In genomic region chr5:16679198-16679597, GRCh38 we compare ENCODE assay signal across 18 cellular contexts.
DNase-seq lines count a peak whose midpoint lies in the region; ATAC-seq, FAIRE-seq and TF ChIP-seq lines count a peak whose summit lies in the region.
"Had no signal": no experiment of that assay in that cellular context is flagged by ENCODE, and none has a peak within 500 bp of the region (broad histone marks: within the 10 kb centered on the region; RNA-seq: fewer than 3 reads in every experiment).

No MANE protein-coding gene starts in this region.

- no peaks in the 10 kb centered on the region for H3K79me2 ChIP-seq in H9 (ENCODE audit: insufficient read depth, low read length)
- H3K79me2 ChIP-seq in K562 (ENCODE audit: control insufficient read depth, insufficient read depth, low read length) = no peaks in the 10 kb centered on the region

- no peak overlapping the region for H3K18ac ChIP-seq in H9 (ENCODE audit: insufficient read length, low read depth, low read length)
- H3K18ac ChIP-seq in IMR-90 (ENCODE audit: low read depth, low read length) = no peak overlapping the region

- H3K56ac ChIP-seq in H9 (ENCODE audit: insufficient read length, low read depth, low read length) (no peak overlapping the region), IMR-90 (ENCODE audit: extremely low read depth, insufficient read depth, low read length) (no peak overlapping the region)

- H3K23me2 ChIP-seq in H9 (ENCODE audit: insufficient read length, low read depth, low read length, poor library complexity, severe bottlenecking) = no peaks in the 10 kb centered on the region

- peaks cover 57 to 96% (median 87%) of the 10 kb centered on the region in 3 experiments for H3K36me3 Mint-ChIP-seq in H9 (ENCODE audit: insufficient read depth in 1 of 3, low read depth in 3 of 3)
- no peaks in the 10 kb centered on the region for H3K36me3 Mint-ChIP-seq in T-helper 2 cell treated with Interferon-gamma antibody and Interleukin-4, amounts not matched to agents 5 μg/mL and 100 μg/mL, for 36 hours (ENCODE audit: low read depth)
- H3K36me3 Mint-ChIP-seq: CD4-positive, alpha-beta memory T cell had no signal

- 92% methylated on average over 9 of the region's 9 CpGs for WGBS in A549 (ENCODE audit: missing lambda C conversion rate)
- WGBS in H9 (ENCODE audit: extremely low coverage, insufficient read length, low lambda C conversion rate) = no CpG with 5 or more reads among the region's 9 CpGs
- WGBS in IMR-90 (ENCODE audit: extremely low coverage in 2 of 2, insufficient read length in 1 of 2), 2 experiments = 83% methylated on average over 1 of the region's 9 CpGs; no CpG with 5 or more reads in 1 of the 2 experiments
- whole genome bisulfite sequencing in K562 (ENCODE audit: insufficient coverage, low coverage, missing lambda C conversion rate) = under 1% methylated on average over 8 of the region's 9 CpGs

- TF ChIP-seq POLR2A in A549 (IDR thresholded peaks at IDR 0.05; ENCODE audit: low read length) = no peak
- no peak for TF ChIP-seq POLR2A in IMR-90 (IDR thresholded peaks at IDR 0.05; ENCODE audit: low read depth, low read length)
- no peak for TF ChIP-seq POLR2A in K562 (conservative IDR thresholded peaks at IDR 0.05)

- H3K4me2 ChIP-seq in A549 (no peak overlapping the region), H9 (ENCODE audit: insufficient read depth, insufficient read length, low read length) (no peak overlapping the region), IMR-90 (ENCODE audit: low read depth, low read length) (no peak overlapping the region), K562 (ENCODE audit: insufficient read depth, low read length) (no peak overlapping the region)

- H2BK12ac ChIP-seq in H9 (ENCODE audit: insufficient read length, low read depth, low read length) = no peak overlapping the region

- H3K14ac ChIP-seq in H9 (ENCODE audit: insufficient read depth, low read length) = no peak overlapping the region
- no peak overlapping the region for H3K14ac ChIP-seq in IMR-90 (replicated peaks; ENCODE audit: low read depth, low read length)

- BruUV-seq in IMR-90 (replicated peaks; lab: Mats Ljungman, UMichigan) (no TSS peak), K562 (replicated peaks; lab: Mats Ljungman, UMichigan) (no TSS peak)

- H3K27me3 Mint-ChIP-seq in H9 (ENCODE audit: low read depth) = no peaks in the 10 kb centered on the region; the same call in 1 of the 2 replicates
- peaks cover 5% of the 10 kb centered on the region for H3K27me3 Mint-ChIP-seq in T-helper 2 cell treated with Interferon-gamma antibody and Interleukin-4, amounts not matched to agents 5 μg/mL and 100 μg/mL, for 36 hours (ENCODE audit: low read depth)

- H3K23ac ChIP-seq in H9 (ENCODE audit: insufficient read length, low read depth, low read length) = no peak overlapping the region
- no peak overlapping the region for H3K23ac ChIP-seq in IMR-90 (ENCODE audit: low read depth, low read length)

- H3K4me1 Mint-ChIP-seq in H9 = no peaks in the 10 kb centered on the region
- no peaks in the 10 kb centered on the region for H3K4me1 Mint-ChIP-seq in T-helper 2 cell treated with Interferon-gamma antibody and Interleukin-4, amounts not matched to agents 5 μg/mL and 100 μg/mL, for 36 hours (ENCODE audit: low read depth)

- POLR2A ChIA-PET in A549 (lab: Yijun Ruan, JAX) = no interaction called here
- POLR2A ChIA-PET in IMR-90 (lab: Charles Lee; ENCODE audit: unreplicated experiment) = no interaction called here
- POLR2A ChIA-PET in K562 (lab: Yijun Ruan, JAX) = no interaction called here

- H3K36me3 ChIP-seq in IMR-90 (ENCODE audit: control insufficient read depth, insufficient read depth, low read length) (peaks cover 72% of the 10 kb centered on the region), K562 (ENCODE audit: control insufficient read depth, insufficient read depth, low read length) (no peaks in the 10 kb centered on the region)

- H2BK120ac ChIP-seq in H9 (ENCODE audit: low read depth, low read length, poor library complexity, severe bottlenecking) (no peak overlapping the region), IMR-90 (ENCODE audit: low read depth, low read length) (no peak overlapping the region)

- DNase-seq in A549 (ENCODE audit: low read depth in 1 of 2, low spot score in 1 of 2) = no peak
- no peak for DNase-seq in H9
- no peak for DNase-seq in IMR-90
- no peak for DNase-seq in K562 (ENCODE audit: extremely low read depth in 1 of 4, low spot score in 3 of 4)
- no peak for DNase-seq in T-helper 2 cell treated with Interferon-gamma antibody and Interleukin-4, amounts not matched to agents 5 μg/mL and 100 μg/mL, for 36 hours (ENCODE audit: low spot score)
- no peak for DNase-seq in NCI-H1105 treated with DMSO at 0.1 percent for 48 hours (lab: John Stamatoyannopoulos, UW)
- DNase-seq: C1 segment of cervical spinal cord; CD4-positive, alpha-beta memory T cell; COR-L47; DMS53; DND-41; GOT3; HFFc6 had no signal

- TF ChIP-seq CTCF in A549 (IDR thresholded peaks at IDR 0.05) = no peak
- no peak for TF ChIP-seq CTCF in H9 (conservative IDR thresholded peaks at IDR 0.05)
- TF ChIP-seq CTCF in IMR-90 (conservative IDR thresholded peaks at IDR 0.05; ENCODE audit: low read depth, low read length) = no peak
- no peak for TF ChIP-seq CTCF in K562 (IDR thresholded peaks at IDR 0.05 in 2 of 3, conservative IDR thresholded peaks at IDR 0.05 in 1 of 3; ENCODE audit: insufficient read depth in 2 of 3, low read depth in 1 of 3, low read length in 3 of 3)

- no peak overlapping the region for H2BK15ac ChIP-seq in H9 (ENCODE audit: low read depth, low read length)
- H2BK15ac ChIP-seq in IMR-90 (ENCODE audit: low read depth, low read length) = no peak overlapping the region

- H3K9me3 Mint-ChIP-seq in H9 = no peaks in the 10 kb centered on the region
- no peaks in the 10 kb centered on the region for H3K9me3 Mint-ChIP-seq in T-helper 2 cell treated with Interferon-gamma antibody and Interleukin-4, amounts not matched to agents 5 μg/mL and 100 μg/mL, for 36 hours
- H3K9me3 Mint-ChIP-seq: CD4-positive, alpha-beta memory T cell; HFFc6 had no signal

- H2AFZ ChIP-seq in H9 (ENCODE audit: low read length) (no peak overlapping the region), IMR-90 (replicated peaks; ENCODE audit: low read length, poor library complexity) (no peak overlapping the region), K562 (ENCODE audit: low read depth, low read length) (no peak overlapping the region)

- no peak overlapping the region for H2AK5ac ChIP-seq in H9 (ENCODE audit: insufficient read length, low read length)
- H2AK5ac ChIP-seq in IMR-90 (ENCODE audit: low read depth, low read length) = no peak overlapping the region

- H2BK5ac ChIP-seq in H9 (ENCODE audit: insufficient read length, low read length) (no peak overlapping the region), IMR-90 (ENCODE audit: low read depth, low read length, poor library complexity, severe bottlenecking) (no peak overlapping the region)

- H3K9me1 ChIP-seq in IMR-90 (ENCODE audit: insufficient read depth, low read length) = no peaks in the 10 kb centered on the region
- no peaks in the 10 kb centered on the region for H3K9me1 ChIP-seq in K562 (ENCODE audit: control insufficient read depth, insufficient read depth, low read length)

- H3K4me3 ChIP-seq in A549 (no peak overlapping the region), IMR-90 (ENCODE audit: insufficient read depth, low read depth, low read length) (no peak overlapping the region), K562 (no peak overlapping the region)
- H3K4me3 ChIP-seq: GM12878 had no signal

- H3K9ac ChIP-seq in H9 (ENCODE audit: extremely low read depth, insufficient read length, low read length) (no peak overlapping the region), IMR-90 (ENCODE audit: low read depth, low read length) (no peak overlapping the region), K562 (ENCODE audit: insufficient read depth in 1 of 2, low read depth in 2 of 2, low read length in 2 of 2) (no peak overlapping the region)

- TF ChIP-seq RAD21 in A549 (conservative IDR thresholded peaks at IDR 0.05 in 1 of 2, IDR thresholded peaks at IDR 0.05 in 1 of 2) = no peak
- TF ChIP-seq RAD21 in IMR-90 (IDR thresholded peaks at IDR 0.05; ENCODE audit: low read length) = no peak
- no peak for TF ChIP-seq RAD21 in K562 (CRISPR knock-in tag; conservative IDR thresholded peaks at IDR 0.05 in 1 of 2, IDR thresholded peaks at IDR 0.05 in 1 of 2)

- TF ChIP-seq EP300 in A549 (IDR thresholded peaks at IDR 0.05) (no peak), K562 (IDR thresholded peaks at IDR 0.05; ENCODE audit: low read length) (no peak)

- in situ Hi-C loops in IMR-90 (cut with MboI; ENCODE audit: low sequenced_read_pairs) (loop anchor here (10.0 kb wide), 1 partner anchor 516 kb away; no protein-coding TSS in a partner anchor), K562 (cut with MboI) (no loop called here)

- H3K9me3 ChIP-seq in A549 (no peaks in the 10 kb centered on the region), H9 (ENCODE audit: control insufficient read depth, low read depth, low read length) (no peaks in the 10 kb centered on the region), IMR-90 (ENCODE audit: control insufficient read depth, insufficient read depth, low read length) (no peaks in the 10 kb centered on the region), K562 (replicated peaks; ENCODE audit: control insufficient read depth, insufficient read depth, low read depth, low read length) (no peaks in the 10 kb centered on the region)

- CTCF ChIA-PET in A549 (lab: Yijun Ruan, JAX) (interaction anchor here (1.7 to 2.4 kb wide), 2 partner anchors 10 to 510 kb away, joined by 4 to 10 read pairs; no protein-coding TSS in a partner anchor), IMR-90 (lab: Yijun Ruan, JAX) (no interaction called here), K562 (lab: Yijun Ruan, JAX; ENCODE audit: low intra/inter-chr PET ratio) (no interaction called here)

- H4K20me1 ChIP-seq in H9 (ENCODE audit: control insufficient read depth, insufficient read depth, insufficient read length) (peaks cover 2% of the 10 kb centered on the region), IMR-90 (ENCODE audit: insufficient read depth, low read length) (peaks cover 7% of the 10 kb centered on the region; the same call in 1 of the 2 replicates), K562 (replicated peaks; ENCODE audit: control insufficient read depth, insufficient read depth, low read length) (no peaks in the 10 kb centered on the region)

- H3K4me1 ChIP-seq in A549 (no peaks in the 10 kb centered on the region), H9 (ENCODE audit: insufficient read depth, low read length) (no peaks in the 10 kb centered on the region), IMR-90 (ENCODE audit: control insufficient read depth, insufficient read depth, low read length) (no peaks in the 10 kb centered on the region), K562 (replicated peaks in 1 of 2; ENCODE audit: control insufficient read depth in 2 of 2, insufficient read depth in 2 of 2, low read length in 2 of 2) (no peaks in the 10 kb centered on the region)

- H3K27ac ChIP-seq in A549 (peak overlapping the region; percentile 18 to 57; a peak in 3 of 6 replicates), H9 (ENCODE audit: insufficient read length, low read depth, low read length) (no peak overlapping the region), IMR-90 (ENCODE audit: insufficient read depth, low read length) (no peak overlapping the region), K562 (ENCODE audit: extremely low read depth, low read depth, low read length) (no peak overlapping the region)

- H3K4me3 Mint-ChIP-seq in H9 = no peak overlapping the region
- H3K4me3 Mint-ChIP-seq in T-helper 2 cell treated with Interferon-gamma antibody and Interleukin-4, amounts not matched to agents 5 μg/mL and 100 μg/mL, for 36 hours = no peak overlapping the region
- H3K4me3 Mint-ChIP-seq: CD4-positive, alpha-beta memory T cell; HFFc6 had no signal

- no peak overlapping the region for H3T11ph ChIP-seq in H9 (ENCODE audit: low read length)

- H4K91ac ChIP-seq in H9 (ENCODE audit: insufficient read length, low read depth, low read length) (no peak overlapping the region), IMR-90 (ENCODE audit: insufficient read depth, low read depth, low read length) (no peak overlapping the region)

- intact Hi-C loops in IMR-90 (cut with micrococcal nuclease) (no loop called here), K562 (cut with micrococcal nuclease) (no loop called here)

- no peak for ATAC-seq in A549
- ATAC-seq in IMR-90 (ENCODE audit: low read depth) = no peak
- ATAC-seq in K562 = no peak
- no peak for ATAC-seq in GM21737 (IDR thresholded peaks at IDR 0.05; ENCODE audit: unreplicated experiment)
- ATAC-seq in HG03039 (IDR thresholded peaks at IDR 0.05; ENCODE audit: unreplicated experiment) = no peak
- ATAC-seq: GM12878 had no signal

- H2BK20ac ChIP-seq in H9 (ENCODE audit: low read depth, low read length, poor library complexity, severe bottlenecking) (no peak overlapping the region), IMR-90 (ENCODE audit: low read depth, low read length) (no peak overlapping the region)

- FAIRE-seq in A549 (lab: Jason Lieb, UNC) (no peak), K562 (lab: Jason Lieb, UNC) (no peak)
- FAIRE-seq: G401.6, GM12878, GM19239 had no signal

- no peak overlapping the region for H2AK9ac ChIP-seq in IMR-90 (replicated peaks; ENCODE audit: low read depth, low read length, poor library complexity)

- no peak overlapping the region for H4K8ac ChIP-seq in H9 (replicated peaks; ENCODE audit: insufficient read length, low read depth, low read length)
- no peak overlapping the region for H4K8ac ChIP-seq in IMR-90 (ENCODE audit: low read depth in 2 of 2, low read length in 2 of 2)

- H4K5ac ChIP-seq in H9 (ENCODE audit: insufficient read length, low read depth, low read length) = no peak overlapping the region
- H4K5ac ChIP-seq in IMR-90 (ENCODE audit: low read depth, low read length) = no peak overlapping the region

- peak overlapping the region; percentile 16 to 88 (median 76); a peak in 3 of 7 replicates for H3K27ac Mint-ChIP-seq in H9
- no peak overlapping the region for H3K27ac Mint-ChIP-seq in T-helper 2 cell treated with Interferon-gamma antibody and Interleukin-4, amounts not matched to agents 5 μg/mL and 100 μg/mL, for 36 hours
- H3K27ac Mint-ChIP-seq: CD4-positive, alpha-beta memory T cell; HFFc6 had no signal

- H3K79me1 ChIP-seq in H9 (ENCODE audit: insufficient read depth, low read depth, low read length, poor library complexity, severe bottlenecking) = no peaks in the 10 kb centered on the region
- H3K79me1 ChIP-seq in IMR-90 (ENCODE audit: low read depth in 1 of 2, low read length in 2 of 2) = peaks cover 34 to 36% of the 10 kb centered on the region in 2 experiments

- no peaks in the 10 kb centered on the region for H3K27me3 ChIP-seq in H9 (ENCODE audit: insufficient read depth, low read length)
- no peaks in the 10 kb centered on the region for H3K27me3 ChIP-seq in IMR-90 (ENCODE audit: control insufficient read depth, insufficient read depth, low read length)
- peaks cover 14 to 45% of the 10 kb centered on the region in 2 experiments; a peak in 4 of 5 replicates for H3K27me3 ChIP-seq in K562 (ENCODE audit: control insufficient read depth in 2 of 2, insufficient read depth in 2 of 2, low read length in 2 of 2)

- dilution Hi-C loops in IMR-90 (cut with HindIII; ENCODE audit: low sequenced_read_pairs, unreplicated experiment) = no loop called here

- H3K4ac ChIP-seq in H9 (ENCODE audit: low read depth, low read length) = no peak overlapping the region
- no peak overlapping the region for H3K4ac ChIP-seq in IMR-90 (ENCODE audit: low read depth, low read length)

Comparison
In these comparisons a context has a peak if more than half of its experiments do, and no peak if none do; other contexts are left out.
1. H3K27ac ChIP-seq: peak in A549 (2 of 2); none in H9 (single experiment), IMR-90 (single experiment) and K562 (single experiment).
2. Of the 35 proteins assayed by ChIP-seq in both K562 and A549: peak only in K562: none; only in A549: MAFK; in both: none; in neither: 34.